In the genomic region with DNA sequence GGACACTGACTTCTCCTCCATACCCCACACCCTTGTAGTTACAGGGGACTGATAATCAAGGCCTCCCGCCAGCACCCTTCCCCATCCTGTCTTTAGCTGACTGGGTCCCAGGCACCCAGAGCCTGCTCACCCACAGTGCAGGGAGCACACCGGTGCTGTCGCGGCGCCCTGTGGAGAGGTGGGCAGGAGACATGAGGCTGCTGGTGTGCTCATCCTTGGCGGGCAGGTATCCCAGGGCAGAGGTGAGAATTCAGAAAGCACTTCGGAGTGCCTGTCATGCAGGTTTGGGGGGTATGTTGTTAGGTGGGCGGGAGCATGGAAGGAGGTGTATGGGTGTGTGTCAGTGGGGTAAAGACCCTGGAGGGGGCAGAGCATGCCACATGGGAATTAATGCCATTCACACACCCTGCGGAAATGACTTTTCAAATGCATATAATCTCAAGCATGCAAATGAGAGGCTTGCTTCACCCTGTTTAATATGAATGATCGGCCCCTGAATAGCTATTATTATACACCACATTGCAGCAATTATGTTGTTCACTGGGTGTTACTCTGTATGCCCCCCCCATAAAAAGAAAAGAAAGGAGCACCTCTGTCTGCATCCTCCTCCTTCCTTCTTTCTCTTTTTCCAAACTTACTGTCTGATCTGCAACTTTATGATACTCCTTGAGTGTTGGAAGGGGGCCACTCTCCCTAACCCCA, we compare ENCODE assay signal across 1 cellular context.
TF ChIP-seq lines count a peak whose summit lies in the region.

No MANE protein-coding gene starts in this region.

TF ChIP-seq in WTC11, 78 proteins besides CTCF, POLR2A, EP300 and RAD21 (continued from another document):
- TF ChIP-seq, protein P1, sequence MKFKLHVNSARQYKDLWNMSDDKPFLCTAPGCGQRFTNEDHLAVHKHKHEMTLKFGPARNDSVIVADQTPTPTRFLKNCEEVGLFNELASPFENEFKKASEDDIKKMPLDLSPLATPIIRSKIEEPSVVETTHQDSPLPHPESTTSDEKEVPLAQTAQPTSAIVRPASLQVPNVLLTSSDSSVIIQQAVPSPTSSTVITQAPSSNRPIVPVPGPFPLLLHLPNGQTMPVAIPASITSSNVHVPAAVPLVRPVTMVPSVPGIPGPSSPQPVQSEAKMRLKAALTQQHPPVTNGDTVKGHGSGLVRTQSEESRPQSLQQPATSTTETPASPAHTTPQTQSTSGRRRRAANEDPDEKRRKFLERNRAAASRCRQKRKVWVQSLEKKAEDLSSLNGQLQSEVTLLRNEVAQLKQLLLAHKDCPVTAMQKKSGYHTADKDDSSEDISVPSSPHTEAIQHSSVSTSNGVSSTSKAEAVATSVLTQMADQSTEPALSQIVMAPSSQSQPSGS (CRISPR knock-in tag; IDR thresholded peaks at IDR 0.05; ENCODE audit: borderline replicate concordance, low read depth), result no peak
- no peak for TF ChIP-seq TEAD4 (CRISPR knock-in tag; IDR thresholded peaks at IDR 0.05)
- no peak for TF ChIP-seq ZNF138 (CRISPR knock-in tag; conservative IDR thresholded peaks at IDR 0.05)
- no peak for TF ChIP-seq KAT7 (CRISPR knock-in tag; IDR thresholded peaks at IDR 0.05; ENCODE audit: borderline replicate concordance)
- 0 out of 2 replicates have a peak, but pooled peaks have one; percentile 36 for TF ChIP-seq FOXK1 (CRISPR knock-in tag; IDR thresholded peaks at IDR 0.05)
- TF ChIP-seq, protein P2, sequence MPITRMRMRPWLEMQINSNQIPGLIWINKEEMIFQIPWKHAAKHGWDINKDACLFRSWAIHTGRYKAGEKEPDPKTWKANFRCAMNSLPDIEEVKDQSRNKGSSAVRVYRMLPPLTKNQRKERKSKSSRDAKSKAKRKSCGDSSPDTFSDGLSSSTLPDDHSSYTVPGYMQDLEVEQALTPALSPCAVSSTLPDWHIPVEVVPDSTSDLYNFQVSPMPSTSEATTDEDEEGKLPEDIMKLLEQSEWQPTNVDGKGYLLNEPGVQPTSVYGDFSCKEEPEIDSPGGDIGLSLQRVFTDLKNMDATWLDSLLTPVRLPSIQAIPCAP (CRISPR knock-in tag; IDR thresholded peaks at IDR 0.05), result no peak
- no peak for TF ChIP-seq JAZF1 (CRISPR knock-in tag; IDR thresholded peaks at IDR 0.05)
- peak; percentile 59; the same call in 1 of the 2 replicates for TF ChIP-seq MYBL2 (CRISPR knock-in tag; IDR thresholded peaks at IDR 0.05)
- TF ChIP-seq JUN (CRISPR knock-in tag; IDR thresholded peaks at IDR 0.05), result no peak
- TF ChIP-seq NFATC4 (CRISPR knock-in tag; IDR thresholded peaks at IDR 0.05), result no peak
- TF ChIP-seq RELA (CRISPR knock-in tag; IDR thresholded peaks at IDR 0.05; ENCODE audit: borderline replicate concordance), result no peak
- TF ChIP-seq, protein P3, sequence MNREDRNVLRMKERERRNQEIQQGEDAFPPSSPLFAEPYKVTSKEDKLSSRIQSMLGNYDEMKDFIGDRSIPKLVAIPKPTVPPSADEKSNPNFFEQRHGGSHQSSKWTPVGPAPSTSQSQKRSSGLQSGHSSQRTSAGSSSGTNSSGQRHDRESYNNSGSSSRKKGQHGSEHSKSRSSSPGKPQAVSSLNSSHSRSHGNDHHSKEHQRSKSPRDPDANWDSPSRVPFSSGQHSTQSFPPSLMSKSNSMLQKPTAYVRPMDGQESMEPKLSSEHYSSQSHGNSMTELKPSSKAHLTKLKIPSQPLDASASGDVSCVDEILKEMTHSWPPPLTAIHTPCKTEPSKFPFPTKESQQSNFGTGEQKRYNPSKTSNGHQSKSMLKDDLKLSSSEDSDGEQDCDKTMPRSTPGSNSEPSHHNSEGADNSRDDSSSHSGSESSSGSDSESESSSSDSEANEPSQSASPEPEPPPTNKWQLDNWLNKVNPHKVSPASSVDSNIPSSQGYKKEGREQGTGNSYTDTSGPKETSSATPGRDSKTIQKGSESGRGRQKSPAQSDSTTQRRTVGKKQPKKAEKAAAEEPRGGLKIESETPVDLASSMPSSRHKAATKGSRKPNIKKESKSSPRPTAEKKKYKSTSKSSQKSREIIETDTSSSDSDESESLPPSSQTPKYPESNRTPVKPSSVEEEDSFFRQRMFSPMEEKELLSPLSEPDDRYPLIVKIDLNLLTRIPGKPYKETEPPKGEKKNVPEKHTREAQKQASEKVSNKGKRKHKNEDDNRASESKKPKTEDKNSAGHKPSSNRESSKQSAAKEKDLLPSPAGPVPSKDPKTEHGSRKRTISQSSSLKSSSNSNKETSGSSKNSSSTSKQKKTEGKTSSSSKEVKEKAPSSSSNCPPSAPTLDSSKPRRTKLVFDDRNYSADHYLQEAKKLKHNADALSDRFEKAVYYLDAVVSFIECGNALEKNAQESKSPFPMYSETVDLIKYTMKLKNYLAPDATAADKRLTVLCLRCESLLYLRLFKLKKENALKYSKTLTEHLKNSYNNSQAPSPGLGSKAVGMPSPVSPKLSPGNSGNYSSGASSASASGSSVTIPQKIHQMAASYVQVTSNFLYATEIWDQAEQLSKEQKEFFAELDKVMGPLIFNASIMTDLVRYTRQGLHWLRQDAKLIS (CRISPR knock-in tag; IDR thresholded peaks at IDR 0.05; ENCODE audit: borderline replicate concordance), result no peak
- TF ChIP-seq GTF2I (CRISPR knock-in tag; conservative IDR thresholded peaks at IDR 0.05), result no peak
- TF ChIP-seq ZNF121 (CRISPR knock-in tag; IDR thresholded peaks at IDR 0.05), result no peak
- no peak for TF ChIP-seq ELF4 (CRISPR knock-in tag; IDR thresholded peaks at IDR 0.05; ENCODE audit: low read depth)
- TF ChIP-seq, protein P4, sequence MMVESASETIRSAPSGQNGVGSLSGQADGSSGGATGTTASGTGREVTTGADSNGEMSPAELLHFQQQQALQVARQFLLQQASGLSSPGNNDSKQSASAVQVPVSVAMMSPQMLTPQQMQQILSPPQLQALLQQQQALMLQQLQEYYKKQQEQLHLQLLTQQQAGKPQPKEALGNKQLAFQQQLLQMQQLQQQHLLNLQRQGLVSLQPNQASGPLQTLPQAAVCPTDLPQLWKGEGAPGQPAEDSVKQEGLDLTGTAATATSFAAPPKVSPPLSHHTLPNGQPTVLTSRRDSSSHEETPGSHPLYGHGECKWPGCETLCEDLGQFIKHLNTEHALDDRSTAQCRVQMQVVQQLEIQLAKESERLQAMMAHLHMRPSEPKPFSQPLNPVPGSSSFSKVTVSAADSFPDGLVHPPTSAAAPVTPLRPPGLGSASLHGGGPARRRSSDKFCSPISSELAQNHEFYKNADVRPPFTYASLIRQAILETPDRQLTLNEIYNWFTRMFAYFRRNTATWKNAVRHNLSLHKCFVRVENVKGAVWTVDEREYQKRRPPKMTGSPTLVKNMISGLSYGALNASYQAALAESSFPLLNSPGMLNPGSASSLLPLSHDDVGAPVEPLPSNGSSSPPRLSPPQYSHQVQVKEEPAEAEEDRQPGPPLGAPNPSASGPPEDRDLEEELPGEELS (CRISPR knock-in tag; IDR thresholded peaks at IDR 0.05), result no peak
- TF ChIP-seq MAX (CRISPR knock-in tag; IDR thresholded peaks at IDR 0.05), result peak; percentile 47; the same call in 1 of the 2 replicates
- TF ChIP-seq NFE2L1 (CRISPR knock-in tag; IDR thresholded peaks at IDR 0.05), result peak; percentile 74
- peak; percentile 58; the same call in 1 of the 2 replicates for TF ChIP-seq SP1 (CRISPR knock-in tag; conservative IDR thresholded peaks at IDR 0.05)
